ENCODE assay signal across 1 cellular context in the genomic region with DNA sequence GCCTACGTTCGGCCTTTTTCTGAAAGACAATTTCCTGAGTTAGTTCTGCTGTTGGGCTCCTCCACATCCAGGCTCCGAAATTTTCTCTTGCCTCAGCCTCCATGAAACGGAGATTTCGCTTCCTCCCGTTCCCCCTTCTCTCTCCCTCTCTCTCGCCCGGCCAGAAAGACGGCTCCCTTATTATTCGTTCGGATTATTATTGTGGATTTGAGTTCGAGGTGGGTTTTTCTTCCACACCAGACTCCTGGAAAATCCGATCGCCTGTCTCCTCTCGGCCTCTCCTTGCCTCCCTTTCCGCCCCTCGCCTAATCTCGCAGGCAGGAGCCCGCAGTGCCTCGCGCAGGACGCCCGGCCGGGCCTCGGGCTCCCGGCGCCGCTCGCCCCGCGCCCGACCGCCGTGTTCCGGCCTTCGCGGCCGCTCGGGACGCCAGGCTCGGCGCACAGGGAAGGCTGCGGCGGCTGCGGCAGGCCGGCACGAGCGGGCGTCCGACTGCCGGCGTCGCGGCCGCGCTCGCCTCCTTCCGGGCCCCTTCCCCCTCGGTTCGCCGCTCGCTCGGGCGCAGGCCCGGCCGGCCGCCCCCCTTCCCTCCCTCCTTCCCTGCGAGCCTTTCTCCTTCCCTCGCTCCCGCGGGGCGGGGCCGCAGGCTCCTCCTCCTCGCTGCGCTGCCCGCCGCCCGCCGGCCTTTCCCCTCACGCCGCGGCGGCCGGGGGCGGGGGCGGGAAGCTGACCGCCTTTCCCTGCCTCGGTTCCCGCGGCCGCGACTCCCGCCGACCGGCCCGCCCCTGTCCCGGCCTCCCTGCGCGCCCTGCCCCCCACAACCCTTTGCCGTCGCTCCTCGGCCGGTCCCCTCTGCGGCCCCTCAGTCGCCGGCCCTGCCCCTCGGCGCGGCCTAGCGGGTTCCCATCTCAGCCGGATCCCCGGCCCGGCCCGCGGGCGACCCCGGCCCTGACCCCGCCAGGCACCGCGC.
TF ChIP-seq lines count a peak whose summit lies in the region.

Gene ARHGEF11 (minus strand): TSS at position 492 of the 968 bp plus-strand sequence. CDS start 1,412 bp downstream, outside the sequence.

TF ChIP-seq in HepG2, 621 proteins besides CTCF, POLR2A, EP300 and RAD21 (continued from another document and continues in another):
- TF ChIP-seq ZNF136 (CRISPR knock-in tag; IDR thresholded peaks at IDR 0.05; ENCODE audit: low read depth) (no peak), ZNF441 (CRISPR knock-in tag; IDR thresholded peaks at IDR 0.05; ENCODE audit: borderline replicate concordance) (peak; percentile 15; the same call in 1 of the 2 replicates), FIP1L1 (IDR thresholded peaks at IDR 0.05; ENCODE audit: borderline replicate concordance, insufficient read depth, low read depth, low read length) (no peak), RFX5 (IDR thresholded peaks at IDR 0.05; ENCODE audit: low read depth, low read length) (no peak), ZBTB4 (CRISPR knock-in tag; IDR thresholded peaks at IDR 0.05; ENCODE audit: borderline replicate concordance) (no peak), IRF2 (CRISPR knock-in tag; IDR thresholded peaks at IDR 0.05) (no peak), TMF1 (CRISPR knock-in tag; IDR thresholded peaks at IDR 0.05; ENCODE audit: low read depth) (0 out of 2 replicates have a peak, but pooled peaks have one; percentile 18), LRRFIP1 (CRISPR knock-in tag; conservative IDR thresholded peaks at IDR 0.05) (no peak), EED (CRISPR knock-in tag; IDR thresholded peaks at IDR 0.05) (no peak), CENPT (CRISPR knock-in tag; IDR thresholded peaks at IDR 0.05; ENCODE audit: low read depth) (no peak), ZSCAN20 (CRISPR knock-in tag; IDR thresholded peaks at IDR 0.05; ENCODE audit: borderline replicate concordance) (peak; percentile 75; the same call in 1 of the 2 replicates), ZNF296 (CRISPR knock-in tag; conservative IDR thresholded peaks at IDR 0.05) (no peak), ZNF557 (CRISPR knock-in tag; IDR thresholded peaks at IDR 0.05) (no peak), ZNF589 (CRISPR knock-in tag; conservative IDR thresholded peaks at IDR 0.05) (no peak), PRDM10 (CRISPR knock-in tag; IDR thresholded peaks at IDR 0.05; ENCODE audit: low read depth) (no peak), ZNF737 (CRISPR knock-in tag; IDR thresholded peaks at IDR 0.05; ENCODE audit: borderline replicate concordance) (no peak), ZFP36L1 (CRISPR knock-in tag; IDR thresholded peaks at IDR 0.05) (no peak), ZZZ3 (CRISPR knock-in tag; IDR thresholded peaks at IDR 0.05; ENCODE audit: borderline replicate concordance) (no peak), NAIF1 (CRISPR knock-in tag; IDR thresholded peaks at IDR 0.05; ENCODE audit: borderline replicate concordance) (no peak), ZNF160 (CRISPR knock-in tag; IDR thresholded peaks at IDR 0.05) (no peak), TCF7L2 (IDR thresholded peaks at IDR 0.05; ENCODE audit: low read depth, low read length) (no peak), FOXK1 (CRISPR knock-in tag; IDR thresholded peaks at IDR 0.05; ENCODE audit: borderline replicate concordance, low read depth) (no peak; the same call in 1 of the 2 replicates), ZNF75D (CRISPR knock-in tag; IDR thresholded peaks at IDR 0.05; ENCODE audit: borderline replicate concordance) (no peak), ZBTB2 (CRISPR knock-in tag; IDR thresholded peaks at IDR 0.05; ENCODE audit: low read depth) (peak; percentile 98), TRIM22 (IDR thresholded peaks at IDR 0.05) (no peak), ARID4A (CRISPR knock-in tag; IDR thresholded peaks at IDR 0.05; ENCODE audit: borderline replicate concordance) (peak; percentile 60; the same call in 1 of the 2 replicates), MXD1 (CRISPR knock-in tag; IDR thresholded peaks at IDR 0.05) (no peak; the same call in 1 of the 2 replicates), TCF12 (IDR thresholded peaks at IDR 0.05) (no peak), TCF12 (CRISPR knock-in tag; IDR thresholded peaks at IDR 0.05) (no peak), TBX2 (CRISPR knock-in tag; IDR thresholded peaks at IDR 0.05; ENCODE audit: borderline replicate concordance) (no peak), ZNF674 (CRISPR knock-in tag; IDR thresholded peaks at IDR 0.05; ENCODE audit: low read depth) (no peak), ZNF83 (CRISPR knock-in tag; IDR thresholded peaks at IDR 0.05; ENCODE audit: borderline replicate concordance) (no peak)
- TF ChIP-seq, protein P1, sequence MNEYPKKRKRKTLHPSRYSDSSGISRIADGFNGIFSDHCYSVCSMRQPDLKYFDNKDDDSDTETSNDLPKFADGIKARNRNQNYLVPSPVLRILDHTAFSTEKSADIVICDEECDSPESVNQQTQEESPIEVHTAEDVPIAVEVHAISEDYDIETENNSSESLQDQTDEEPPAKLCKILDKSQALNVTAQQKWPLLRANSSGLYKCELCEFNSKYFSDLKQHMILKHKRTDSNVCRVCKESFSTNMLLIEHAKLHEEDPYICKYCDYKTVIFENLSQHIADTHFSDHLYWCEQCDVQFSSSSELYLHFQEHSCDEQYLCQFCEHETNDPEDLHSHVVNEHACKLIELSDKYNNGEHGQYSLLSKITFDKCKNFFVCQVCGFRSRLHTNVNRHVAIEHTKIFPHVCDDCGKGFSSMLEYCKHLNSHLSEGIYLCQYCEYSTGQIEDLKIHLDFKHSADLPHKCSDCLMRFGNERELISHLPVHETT (CRISPR knock-in tag; conservative IDR thresholded peaks at IDR 0.05): peak; percentile 97
- TF ChIP-seq, protein P2, sequence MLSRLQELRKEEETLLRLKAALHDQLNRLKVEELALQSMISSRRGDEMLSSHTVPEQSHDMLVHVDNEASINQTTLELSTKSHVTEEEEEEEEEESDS (CRISPR knock-in tag; IDR thresholded peaks at IDR 0.05; ENCODE audit: borderline replicate concordance): no peak
